Comparison of ENCODE assay signal across 20 cellular contexts in genomic region chr12:132302466-132303358, GRCh38. TPM values are rescaled to one million over a fixed set of nuclear protein-coding genes. Genes with fewer than 3 reads are reported as not detected.
DNase-seq lines count a peak whose midpoint lies in the region; ATAC-seq, FAIRE-seq and TF ChIP-seq lines count a peak whose summit lies in the region.
"Had no signal": no experiment of that assay in that cellular context is flagged by ENCODE, and none has a peak within 500 bp of the region (broad histone marks: within the 10 kb centered on the region; RNA-seq: fewer than 3 reads in every experiment).

No MANE protein-coding gene starts in this region.

- CTCF ChIA-PET in RWPE1 (lab: Yijun Ruan, JAX), result interaction anchor here (0.7 kb wide), 1 partner anchor 33 kb away, joined by 4 read pairs; no protein-coding TSS in a partner anchor
- CTCF ChIA-PET in HepG2 (lab: Yijun Ruan, JAX; ENCODE audit: low intra/inter-chr PET ratio, low total read pairs), result no interaction called here

- H3K4me1 ChIP-seq in HepG2 (ENCODE audit: insufficient read depth, low read length), result no peaks in the 10 kb centered on the region
- no peaks in the 10 kb centered on the region for H3K4me1 ChIP-seq in breast epithelium

- no peak for TF ChIP-seq CTCF in natural killer cell (IDR thresholded peaks at IDR 0.05)
- TF ChIP-seq CTCF in RWPE1 (conservative IDR thresholded peaks at IDR 0.05; ENCODE audit: low read depth), result no peak
- no peak for TF ChIP-seq CTCF in HepG2 (CRISPR knock-in tag; IDR thresholded peaks at IDR 0.05)
- TF ChIP-seq CTCF in breast epithelium (IDR thresholded peaks at IDR 0.05), result no peak

- no peak overlapping the region for H2AFZ ChIP-seq in HepG2 (ENCODE audit: low read length)

- intact Hi-C loops in natural killer cell (cut with micrococcal nuclease), result no loop called here
- intact Hi-C loops in HepG2 (cut with micrococcal nuclease; ENCODE audit: unreplicated experiment), result no loop called here
- intact Hi-C loops in breast epithelium (cut with DNase I; ENCODE audit: low total_unique reads), result no loop called here

- BruUV-seq in HepG2 (replicated peaks; lab: Mats Ljungman, UMichigan), result no TSS peak

- FAIRE-seq in HepG2 (lab: Jason Lieb, UNC), result no peak

- TF ChIP-seq EP300 in HepG2 (IDR thresholded peaks at IDR 0.05; ENCODE audit: low read depth in 2 of 2, low read length in 2 of 2) (no peak), HepG2 (CRISPR knock-in tag; IDR thresholded peaks at IDR 0.05; ENCODE audit: borderline replicate concordance) (no peak)

- 25% methylated on average over 20 of the region's 30 CpGs for WGBS in HepG2 (ENCODE audit: low lambda C conversion rate)

- H3K27me3 ChIP-seq in HepG2 (ENCODE audit: control insufficient read depth in 1 of 2, insufficient read depth in 2 of 2, low read length in 2 of 2) (peaks cover 2 to 19% of the 10 kb centered on the region in 2 experiments; a peak in 3 of 5 replicates), breast epithelium (peaks cover 0 to 43% of the 10 kb centered on the region in 2 donors)

- no peak for ATAC-seq in natural killer cell treated with Interleukin-12 subunit alpha and Interleukin-12 subunit beta and Interleukin-15 and Interleukin-18, amount 100 ng/mL, for 72 hours
- ATAC-seq in natural killer cell, result no peak
- peak; percentile 56 for ATAC-seq in HepG2

- H3K9me3 ChIP-seq in HepG2 (ENCODE audit: low read length), result no peaks in the 10 kb centered on the region
- H3K9me3 ChIP-seq in breast epithelium, result no peaks in the 10 kb centered on the region

- TF ChIP-seq POLR2A in HepG2 (IDR thresholded peaks at IDR 0.05; ENCODE audit: insufficient read depth in 1 of 2, low read depth in 2 of 2, low read length in 2 of 2) (no peak), breast epithelium (IDR thresholded peaks at IDR 0.05) (no peak)

- no peaks in the 10 kb centered on the region for H4K20me1 ChIP-seq in HepG2 (ENCODE audit: insufficient read depth, low read length)

- no peaks in the 10 kb centered on the region for H3K79me2 ChIP-seq in HepG2 (ENCODE audit: insufficient read depth, low read length)

- H3K27ac ChIP-seq in RWPE1, result peak overlapping the region; percentile 72
- H3K27ac ChIP-seq in HepG2 (ENCODE audit: extremely low read length, insufficient read depth, low read length), result no peak overlapping the region
- no peak overlapping the region for H3K27ac ChIP-seq in breast epithelium

- H3K9me3 Mint-ChIP-seq in natural killer cell treated with Interleukin-12 subunit alpha and Interleukin-12 subunit beta and Interleukin-15 and Interleukin-18, amount 100 ng/mL, for 72 hours, result no peaks in the 10 kb centered on the region
- no peaks in the 10 kb centered on the region for H3K9me3 Mint-ChIP-seq in natural killer cell

- no peak overlapping the region for H3K27ac Mint-ChIP-seq in natural killer cell treated with Interleukin-12 subunit alpha and Interleukin-12 subunit beta and Interleukin-15 and Interleukin-18, amount 100 ng/mL, for 72 hours
- no peak overlapping the region for H3K27ac Mint-ChIP-seq in natural killer cell
- H3K27ac Mint-ChIP-seq: B cell; CD4-positive, CD25-positive, alpha-beta regulatory T cell had no signal

- no peak overlapping the region for H3K9ac ChIP-seq in HepG2 (ENCODE audit: insufficient read depth, low read depth, low read length)

- POLR2A ChIA-PET in RWPE1 (lab: Yijun Ruan, JAX; ENCODE audit: low non-redundant PET), result no interaction called here
- POLR2A ChIA-PET in HepG2 (lab: Yijun Ruan, JAX), result no interaction called here

- H3K36me3 ChIP-seq in HepG2 (replicated peaks in 1 of 2; ENCODE audit: control insufficient read depth in 1 of 2, insufficient read depth in 2 of 2, low read length in 2 of 2) (no peaks in the 10 kb centered on the region), breast epithelium (no peaks in the 10 kb centered on the region)
- H3K36me3 ChIP-seq: MG63 had no signal

- no peaks in the 10 kb centered on the region for H3K36me3 Mint-ChIP-seq in natural killer cell treated with Interleukin-12 subunit alpha and Interleukin-12 subunit beta and Interleukin-15 and Interleukin-18, amount 100 ng/mL, for 72 hours
- no peaks in the 10 kb centered on the region for H3K36me3 Mint-ChIP-seq in natural killer cell
- H3K36me3 Mint-ChIP-seq: CD4-positive, CD25-positive, alpha-beta regulatory T cell had no signal

- peaks cover 0 to 2% of the 10 kb centered on the region in 2 donors for H3K27me3 Mint-ChIP-seq in natural killer cell treated with Interleukin-12 subunit alpha and Interleukin-12 subunit beta and Interleukin-15 and Interleukin-18, amount 100 ng/mL, for 72 hours
- H3K27me3 Mint-ChIP-seq in natural killer cell (ENCODE audit: low read depth in 2 of 2), result peaks cover 0 to 4% of the 10 kb centered on the region in 2 donors
- H3K27me3 Mint-ChIP-seq: B cell; CD4-positive, CD25-positive, alpha-beta regulatory T cell had no signal

- H3K4me3 ChIP-seq in HepG2 (replicated peaks in 1 of 3; ENCODE audit: insufficient read depth in 1 of 3, low read depth in 2 of 3, low read length in 3 of 3), result no peak overlapping the region
- no peak overlapping the region for H3K4me3 ChIP-seq in breast epithelium
- H3K4me3 ChIP-seq: MG63 had no signal

- no peak for TF ChIP-seq RAD21 in HepG2 (CRISPR knock-in tag; IDR thresholded peaks at IDR 0.05)

- peak; percentile 51 for DNase-seq in natural killer cell treated with Interleukin-12 subunit alpha and Interleukin-12 subunit beta and Interleukin-15 and Interleukin-18, amount 100 ng/mL, for 72 hours (ENCODE audit: low spot score)
- no peak for DNase-seq in natural killer cell
- DNase-seq in RWPE1 (ENCODE audit: low spot score), result no peak
- DNase-seq in HepG2 (ENCODE audit: low spot score), result no peak
- DNase-seq in GDM1 (lab: John Stamatoyannopoulos, UW), result no peak
- no peak for DNase-seq in breast epithelium (ENCODE audit: low spot score in 2 of 2)
- no peak for DNase-seq in cerebellar cortex (ENCODE audit: low spot score)
- DNase-seq: CD4-positive, CD25-positive, alpha-beta regulatory T cell; EL; H7; MG63; NCI-H1092; NCI-H1694 treated with DMSO at 0.1 percent for 48 hours; NCI-H2107; NCI-H69; OCI-M1; RPMI8226 had no signal

- H3K4me3 Mint-ChIP-seq in natural killer cell treated with Interleukin-12 subunit alpha and Interleukin-12 subunit beta and Interleukin-15 and Interleukin-18, amount 100 ng/mL, for 72 hours, result no peak overlapping the region
- no peak overlapping the region for H3K4me3 Mint-ChIP-seq in natural killer cell
- H3K4me3 Mint-ChIP-seq: B cell; CD4-positive, CD25-positive, alpha-beta regulatory T cell had no signal

- no peaks in the 10 kb centered on the region for H3K4me1 Mint-ChIP-seq in natural killer cell treated with Interleukin-12 subunit alpha and Interleukin-12 subunit beta and Interleukin-15 and Interleukin-18, amount 100 ng/mL, for 72 hours (ENCODE audit: low read depth in 2 of 2)
- H3K4me1 Mint-ChIP-seq in natural killer cell, result no peaks in the 10 kb centered on the region
- H3K4me1 Mint-ChIP-seq: B cell; CD4-positive, CD25-positive, alpha-beta regulatory T cell had no signal

- H3K4me2 ChIP-seq in HepG2 (ENCODE audit: low read depth, low read length), result no peak overlapping the region

- in situ Hi-C loops in HepG2 (cut with HindIII; ENCODE audit: extremely low pct_ligation_motif_present, low pct_unique_long_range_greater_than_20kb), result no loop called here

TF ChIP-seq in HepG2, 621 proteins besides CTCF, POLR2A, EP300 and RAD21 (continues in another document):
- TF ChIP-seq MAFK (conservative IDR thresholded peaks at IDR 0.05 in 1 of 2, IDR thresholded peaks at IDR 0.05 in 1 of 2; ENCODE audit: low read length in 2 of 2) (no peak), MZF1 (CRISPR knock-in tag; IDR thresholded peaks at IDR 0.05; ENCODE audit: borderline replicate concordance) (no peak), POLR2AphosphoS2 (IDR thresholded peaks at IDR 0.05; ENCODE audit: low read depth, low read length) (no peak), HDAC6 (IDR thresholded peaks at IDR 0.05; ENCODE audit: low read depth, low read length) (no peak), ZNF552 (CRISPR knock-in tag; IDR thresholded peaks at IDR 0.05; ENCODE audit: borderline replicate concordance) (no peak), AGO2 (optimal IDR thresholded peaks at IDR 0.05; ENCODE audit: low read depth, low read length) (no peak), ZZZ3 (CRISPR knock-in tag; IDR thresholded peaks at IDR 0.05; ENCODE audit: borderline replicate concordance) (no peak)

RNA-seq across cellular contexts. Expression of gene GALNT9, which starts 26.7 kb away (rescaled TPM):
- not detected for total RNA-seq in natural killer cell treated with Interleukin-12 subunit alpha and Interleukin-12 subunit beta and Interleukin-15 and Interleukin-18, amount 100 ng/mL, for 72 hours
- total RNA-seq in natural killer cell (not detected), HepG2 (2016; rRNA removed; fragmentation: Illumina TruSeq; extraction: Trizol) (0.04 TPM in 1 of 2 replicates, not detected in the other), breast epithelium (1 to 10 TPM in 1 of 3 donors, not detected in 2; 2.9 TPM)
- total RNA-seq in HepG2 (2016; cell fraction: cytosol; rRNA removed; fragmentation: Illumina TruSeq; extraction: Trizol; ENCODE audit: low read depth), result not detected in 2 replicates
- total RNA-seq in HepG2 (2016; cell fraction: insoluble cytoplasmic fraction; rRNA removed; fragmentation: Illumina TruSeq; extraction: Trizol), result not detected in 2 replicates
- 0.09 TPM in 1 of 2 replicates, not detected in the other for total RNA-seq in HepG2 (2016; cell fraction: membrane; rRNA removed; fragmentation: Illumina TruSeq; extraction: Trizol)
- not detected in 2 replicates for total RNA-seq in HepG2 (2016; cell fraction: nucleus; rRNA removed; fragmentation: Illumina TruSeq; extraction: Trizol)
- not detected in 2 replicates for polyA plus RNA-seq in HepG2 (2011; rRNA removed)
- polyA plus RNA-seq in HepG2 (2011; cell fraction: cytosol; rRNA removed), result not detected in 2 replicates
- not detected in 2 replicates for polyA plus RNA-seq in HepG2 (2011; cell fraction: nucleus; rRNA removed)
- polyA plus RNA-seq in HepG2 (2012), result not detected in 2 replicates
- polyA plus RNA-seq in HepG2 (2016; cell fraction: cytosol; fragmentation: Illumina TruSeq; extraction: Trizol; ENCODE audit: low read depth), result not detected in 2 replicates
- not detected in 2 replicates for polyA plus RNA-seq in HepG2 (2016; cell fraction: insoluble cytoplasmic fraction; fragmentation: Illumina TruSeq; extraction: Trizol; ENCODE audit: low read depth)
- not detected in 2 replicates for polyA plus RNA-seq in HepG2 (2016; cell fraction: membrane; fragmentation: Illumina TruSeq; extraction: Trizol; ENCODE audit: low read depth)
- not detected in 2 replicates for polyA plus RNA-seq in HepG2 (2016; cell fraction: nucleus; fragmentation: Illumina TruSeq; extraction: Trizol; ENCODE audit: insufficient read depth, low read depth)
- 10.1 TPM in 1 of 2 replicates, not detected in the other for polyA minus RNA-seq in HepG2 (2011; rRNA and poly(A)+ RNA removed; ENCODE audit: low replicate concordance)
- not detected in 2 replicates for polyA minus RNA-seq in HepG2 (2011; cell fraction: cytosol; rRNA and poly(A)+ RNA removed)
- polyA minus RNA-seq in HepG2 (2011; cell fraction: nucleus; rRNA and poly(A)+ RNA removed), result not detected in 2 replicates
- total RNA-seq: SK-MEL-5 had no signal
- polyA plus RNA-seq: AG04450 had no signal
